22 cellular contexts compared by ENCODE assay signal in genomic region chr9:89219637-89220036, GRCh38. TPM values are rescaled to one million over a fixed set of nuclear protein-coding genes. Genes with fewer than 3 reads are reported as not detected.
"Had no signal": no experiment of that assay in that cellular context is flagged by ENCODE, and none has a peak within 500 bp of the region (broad histone marks: within the 10 kb centered on the region; RNA-seq: fewer than 3 reads in every experiment).

No MANE protein-coding gene starts in this region.

- H3K4me1 ChIP-seq: heart left ventricle, spleen, testis, transverse colon had no signal

- H3K4me3 ChIP-seq: dorsolateral prefrontal cortex, heart left ventricle, lung, spleen, testis, transverse colon had no signal

- H3K36me3 Mint-ChIP-seq: natural killer cell treated with Interleukin-12 subunit alpha and Interleukin-12 subunit beta and Interleukin-15 and Interleukin-18, amount 100 ng/mL, for 72 hours; stimulated activated memory B cell treated with anti-CD40 and anti-IgM and Interleukin-4, amounts not matched to agents 10 μg/mL and 1 μg/mL and 100 μg/mL, for 72 hours had no signal

- H3K4me3 Mint-ChIP-seq: natural killer cell treated with Interleukin-12 subunit alpha and Interleukin-12 subunit beta and Interleukin-15 and Interleukin-18, amount 100 ng/mL, for 72 hours; stimulated activated memory B cell treated with anti-CD40 and anti-IgM and Interleukin-4, amounts not matched to agents 10 μg/mL and 1 μg/mL and 100 μg/mL, for 72 hours; stimulated activated naive CD8-positive, alpha-beta T cell treated with anti-CD3 and anti-CD28 coated beads, Interleukin-15, Interleukin-2, amounts not matched to agents 100 ng/mL and 50 ng/mL, for 24 hours had no signal

- H3K27ac Mint-ChIP-seq: natural killer cell treated with Interleukin-12 subunit alpha and Interleukin-12 subunit beta and Interleukin-15 and Interleukin-18, amount 100 ng/mL, for 72 hours; stimulated activated memory B cell treated with anti-CD40 and anti-IgM and Interleukin-4, amounts not matched to agents 10 μg/mL and 1 μg/mL and 100 μg/mL, for 72 hours; stimulated activated naive CD8-positive, alpha-beta T cell treated with anti-CD3 and anti-CD28 coated beads, Interleukin-15, Interleukin-2, amounts not matched to agents 100 ng/mL and 50 ng/mL, for 24 hours had no signal

- H3K9me3 ChIP-seq: heart left ventricle, neutrophil, spleen, testis, transverse colon had no signal

- H3K27ac ChIP-seq: dorsolateral prefrontal cortex, heart left ventricle, neutrophil, spleen, testis, transverse colon had no signal

- ATAC-seq: esophagus mucosa; heart left ventricle; left colon; left ventricle myocardium superior; sciatic nerve; stimulated activated memory B cell treated with anti-CD40 and anti-IgM and Interleukin-4, amounts not matched to agents 10 μg/mL and 1 μg/mL and 100 μg/mL, for 72 hours had no signal

- H3K27me3 ChIP-seq: dorsolateral prefrontal cortex, heart left ventricle, spleen, testis, transverse colon had no signal

- H3K36me3 ChIP-seq: heart left ventricle, neutrophil, spleen, transverse colon had no signal

- H3K9me3 Mint-ChIP-seq: natural killer cell treated with Interleukin-12 subunit alpha and Interleukin-12 subunit beta and Interleukin-15 and Interleukin-18, amount 100 ng/mL, for 72 hours; stimulated activated memory B cell treated with anti-CD40 and anti-IgM and Interleukin-4, amounts not matched to agents 10 μg/mL and 1 μg/mL and 100 μg/mL, for 72 hours; stimulated activated naive CD8-positive, alpha-beta T cell treated with anti-CD3 and anti-CD28 coated beads, Interleukin-15, Interleukin-2, amounts not matched to agents 100 ng/mL and 50 ng/mL, for 24 hours had no signal

- DNase-seq: cortex of kidney; dorsolateral prefrontal cortex; effector CD8-positive, alpha-beta T cell; heart left ventricle; hippocampal formation; left colon; left ventricle myocardium superior; mesenchymal stem cell; midbrain; spleen; stimulated activated CD4-positive, alpha-beta T cell treated with anti-CD3 and anti-CD28 coated beads, Interleukin-15, amount 100 ng/mL, for 24 hours; stimulated activated CD4-positive, alpha-beta T cell treated with anti-CD3 and anti-CD28 coated beads, Interleukin-1b, Interleukin-23, amount 100 ng/mL, for 48 hours; stimulated activated CD4-positive, alpha-beta T cell treated with anti-CD3 and anti-CD28 coated beads, Interleukin-4, amount 100 ng/mL, for 24 hours; testis; transverse colon had no signal

RNA-seq across cellular contexts. Expression of gene SHC3, which starts 41.0 kb away (rescaled TPM):
- total RNA-seq: natural killer cell treated with Interleukin-12 subunit alpha and Interleukin-12 subunit beta and Interleukin-15 and Interleukin-18, amount 100 ng/mL, for 72 hours had no signal
